Comparison of ENCODE assay signal across 8 cellular contexts in the genomic region with DNA sequence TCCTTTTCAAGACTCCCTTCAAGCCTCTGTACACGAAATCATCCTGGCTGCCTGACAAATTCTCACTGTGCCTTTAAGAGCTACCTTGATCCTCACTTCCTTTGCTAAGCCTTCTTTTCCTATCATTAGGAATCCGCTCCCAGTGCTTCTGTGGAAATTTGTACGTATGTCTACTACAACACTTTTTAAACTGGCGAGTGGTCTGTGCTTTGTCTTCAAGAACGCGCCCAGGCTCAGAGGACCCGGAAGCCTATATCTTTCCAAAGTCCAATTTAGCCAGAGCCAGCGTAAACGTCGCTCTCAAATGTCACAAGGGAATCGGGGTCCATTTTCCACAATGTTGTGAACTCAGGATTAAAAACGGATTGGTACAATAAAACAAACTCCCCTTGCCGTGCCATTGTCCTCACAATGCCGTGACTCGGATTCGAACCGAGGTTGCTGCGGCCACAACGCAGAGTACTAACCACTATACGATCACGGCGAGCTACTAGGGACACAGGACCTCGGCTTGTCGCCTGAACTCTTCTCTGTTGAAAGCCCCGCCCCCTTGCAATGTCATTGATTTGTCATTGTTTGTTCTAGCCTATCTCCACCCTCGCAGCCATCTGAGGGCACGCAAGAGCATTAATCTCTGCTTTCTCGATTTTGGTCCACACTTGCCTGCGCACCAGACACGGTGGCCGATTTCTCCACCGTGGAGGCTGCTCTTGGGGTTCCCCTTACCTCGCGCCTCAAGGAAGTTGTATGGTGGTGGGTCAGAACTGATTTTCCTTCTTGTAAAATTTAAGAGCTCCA. TPM values are rescaled to one million over a fixed set of nuclear protein-coding genes. Genes with fewer than 3 reads are reported as not detected.
A peak's percentile ranks its signal among the peaks of the same experiment; 100 is the strongest.
DNase-seq lines count a peak whose midpoint lies in the region; ATAC-seq and TF ChIP-seq lines count a peak whose summit lies in the region.

No MANE protein-coding gene starts in this region.

- H3K36me3 ChIP-seq in Loucy (ENCODE audit: insufficient read depth, low read length) = no peaks in the 10 kb centered on the region
- no peaks in the 10 kb centered on the region for H3K36me3 ChIP-seq in gastroesophageal sphincter
- H3K36me3 ChIP-seq in suprapubic skin = no peaks in the 10 kb centered on the region

- peak overlapping the region; percentile 88 for H2AFZ ChIP-seq in Loucy (ENCODE audit: low read length)

- H3K9me3 ChIP-seq in Loucy (ENCODE audit: insufficient read depth, low read depth, low read length) (no peaks in the 10 kb centered on the region), gastroesophageal sphincter (no peaks in the 10 kb centered on the region), suprapubic skin (no peaks in the 10 kb centered on the region)

- H3K9me2 ChIP-seq in Loucy (replicated peaks; ENCODE audit: low read depth, low read length) = no peaks in the 10 kb centered on the region

- H3K27ac ChIP-seq in gastroesophageal sphincter (peak overlapping the region; percentile 95 to 99 (median 98)), suprapubic skin (peak overlapping the region; percentile 94)

- H3K4me1 ChIP-seq in Loucy (ENCODE audit: insufficient read depth, low read length, poor library complexity, severe bottlenecking) (peaks cover 25% of the 10 kb centered on the region), gastroesophageal sphincter (peaks cover 0 to 25% (median 0%) of the 10 kb centered on the region in 3 donors), suprapubic skin (peaks cover 8% of the 10 kb centered on the region)

- H3K9ac ChIP-seq in Loucy (ENCODE audit: low read depth, low read length, poor library complexity, severe bottlenecking) = peak overlapping the region; percentile 92

- H3K4me3 ChIP-seq in Loucy (ENCODE audit: low read length, poor library complexity, severe bottlenecking) (peak overlapping the region; percentile 84), gastroesophageal sphincter (peak overlapping the region; percentile 42 to 74), suprapubic skin (peak overlapping the region; percentile 77)

- peak; percentile 96 for DNase-seq in EL
- DNase-seq in H4 (ENCODE audit: low spot score) = peak; percentile 96
- DNase-seq in activated effector memory CD4-positive, alpha-beta T cell treated with anti-CD3 and anti-CD28 coated beads, Interleukin-2, amount 50 U/mL, for 16 hours = peak; percentile 98
- DNase-seq in nucleus accumbens (lab: John Stamatoyannopoulos, UW) = peak; percentile 60 to 99 (median 94)
- peak; percentile 98 to 99 for DNase-seq in suprapubic skin (ENCODE audit: low spot score in 2 of 2)

- H3F3A ChIP-seq in Loucy (ENCODE audit: low read depth) = no peaks in the 10 kb centered on the region

- no peak for TF ChIP-seq CTCF in Loucy (conservative IDR thresholded peaks at IDR 0.05; ENCODE audit: low read length)
- no peak for TF ChIP-seq CTCF in gastroesophageal sphincter (IDR thresholded peaks at IDR 0.05)
- TF ChIP-seq CTCF in suprapubic skin (IDR thresholded peaks at IDR 0.05) = no peak

- no peaks in the 10 kb centered on the region for H3K27me3 ChIP-seq in Loucy (ENCODE audit: insufficient read depth, low read length, poor library complexity, severe bottlenecking)
- H3K27me3 ChIP-seq in gastroesophageal sphincter = no peaks in the 10 kb centered on the region
- no peaks in the 10 kb centered on the region for H3K27me3 ChIP-seq in suprapubic skin

- no peaks in the 10 kb centered on the region for H3K79me2 ChIP-seq in Loucy (ENCODE audit: insufficient read depth, low read length)

- 0 to 1% methylated on average over 12 to 21 of the region's 34 CpGs for WGBS in gastroesophageal sphincter (ENCODE audit: low coverage in 1 of 2), 2 donors
- 1% methylated on average over 34 of the region's 34 CpGs for WGBS in suprapubic skin

- H4K20me1 ChIP-seq in Loucy (ENCODE audit: insufficient read depth, low read length, poor library complexity, severe bottlenecking) = no peaks in the 10 kb centered on the region

- peak; percentile 84 for ATAC-seq in gastroesophageal sphincter

- TF ChIP-seq POLR2A in Raji (IDR thresholded peaks at IDR 0.05; ENCODE audit: insufficient read depth, low read depth, low read length) (peak; percentile 66), gastroesophageal sphincter (IDR thresholded peaks at IDR 0.05) (peak; percentile 73 to 85), suprapubic skin (IDR thresholded peaks at IDR 0.05) (peak; percentile 83 to 94)

- H3K4me2 ChIP-seq in Loucy (ENCODE audit: low read depth, low read length, poor library complexity, severe bottlenecking) = peak overlapping the region; percentile 70

- no peak for TF ChIP-seq EP300 in gastroesophageal sphincter (IDR thresholded peaks at IDR 0.05)
- TF ChIP-seq EP300 in suprapubic skin (IDR thresholded peaks at IDR 0.05) = no peak

RNA-seq across cellular contexts. Expression of a gene that starts 12.4 kb away (rescaled TPM):
- 2.7 and 5.1 TPM in 2 replicates for total RNA-seq in H4 (2014; rRNA removed; shearing (Covaris generic))
- total RNA-seq in gastroesophageal sphincter (1 to 10 TPM; 4.4 to 10.0 (median 7.4) TPM), suprapubic skin (10 to 100 TPM in 2 of 4 donors, 1 to 10 TPM in 2; 5.4 to 11.9 (median 8.6) TPM)

RNA-seq across cellular contexts. Expression of a gene that starts 51.8 kb away (rescaled TPM):
- not detected in 2 replicates for total RNA-seq in H4 (2014; rRNA removed; shearing (Covaris generic))
- not detected for total RNA-seq in gastroesophageal sphincter
- total RNA-seq in suprapubic skin = not detected

Comparison
In these comparisons a context has a peak if more than half of its experiments do, and no peak if none do; other contexts are left out.
1. Peak in every context shown above with its lines: DNase-seq, ATAC-seq, H3K4me3 ChIP-seq and H3K27ac ChIP-seq.